Comparison of ENCODE assay signal across 36 cellular contexts in genomic region chr6:137185290-137185689, GRCh38. TPM values are rescaled to one million over a fixed set of nuclear protein-coding genes. Genes with fewer than 3 reads are reported as not detected.
"Had no signal": no experiment of that assay in that cellular context is flagged by ENCODE, and none has a peak within 500 bp of the region (broad histone marks: within the 10 kb centered on the region; RNA-seq: fewer than 3 reads in every experiment).

No MANE protein-coding gene starts in this region.

- H3K4me3 ChIP-seq: adrenal gland, body of pancreas, breast epithelium had no signal

- H3K4me1 ChIP-seq: adrenal gland, body of pancreas, breast epithelium had no signal

- H3K27ac Mint-ChIP-seq: activated B cell treated with CpG ODN at 0.5 μM for 24 hours; activated CD4-positive, alpha-beta memory T cell treated with anti-CD3 and anti-CD28 coated beads for 36 hours; activated CD4-positive, alpha-beta T cell treated with anti-CD3 and anti-CD28 coated beads, Interleukin-2, amount 10 ng/mL, durations not matched to agents 7 days and 5 days; activated CD8-positive, alpha-beta T cell treated with anti-CD3 and anti-CD28 coated beads for 36 hours; activated naive CD4-positive, alpha-beta T cell treated with anti-CD3 and anti-CD28 coated beads for 36 hours; activated naive CD4-positive, alpha-beta T cell treated with anti-CD3 and anti-CD28 coated beads, Interleukin-2, amount 50 U/mL, for 72 hours; activated naive CD8-positive, alpha-beta T cell treated with anti-CD3 and anti-CD28 coated beads, Interleukin-2, amount 10 ng/mL, durations not matched to agents 7 days and 5 days; activated T-cell treated with anti-CD3 and anti-CD28 coated beads, Interleukin-2, amount 50 U/mL, for 72 hours; activated T-helper 1 cell treated with anti-CD3 and anti-CD28 coated beads, Interleukin-12 subunit alpha, Interleukin-12 subunit beta, Interleukin-2, Interleukin-4 antibody, amounts not matched to agents 30 ng/mL and 10 ng/mL and 1 ng/mL, durations not matched to agents 14 hours and 24 hours and 36 hours; activated T-helper 17 cell treated with anti-CD3 and anti-CD28 coated beads, Interleukin-2, amount 50 U/mL, for 72 hours; T-helper 1 cell treated with Interleukin-12 subunit alpha and Interleukin-12 subunit beta and Interleukin-4 antibody, amounts not matched to agents 30 μg/mL and 1 μg/mL, for 36 hours; T-helper 2 cell treated with Interferon-gamma antibody and Interleukin-4, amounts not matched to agents 5 μg/mL and 100 μg/mL, for 36 hours had no signal

- H3K4me1 Mint-ChIP-seq: activated B cell treated with CpG ODN at 0.5 μM for 24 hours; activated CD4-positive, alpha-beta T cell treated with anti-CD3 and anti-CD28 coated beads, Interleukin-2, amount 10 ng/mL, durations not matched to agents 7 days and 5 days; activated naive CD8-positive, alpha-beta T cell treated with anti-CD3 and anti-CD28 coated beads, Interleukin-2, amount 10 ng/mL, durations not matched to agents 7 days and 5 days; activated T-helper 17 cell treated with anti-CD3 and anti-CD28 coated beads, Interleukin-2, amount 50 U/mL, for 72 hours had no signal

- H3K27me3 ChIP-seq: adrenal gland, body of pancreas, brain microvascular endothelial cell, breast epithelium had no signal

- H3K36me3 ChIP-seq: adrenal gland, brain microvascular endothelial cell, breast epithelium had no signal

- H3K4me3 Mint-ChIP-seq: activated B cell treated with CpG ODN at 0.5 μM for 24 hours; activated CD4-positive, alpha-beta memory T cell treated with anti-CD3 and anti-CD28 coated beads for 36 hours; activated CD4-positive, alpha-beta T cell treated with anti-CD3 and anti-CD28 coated beads, Interleukin-2, amount 10 ng/mL, durations not matched to agents 7 days and 5 days; activated CD8-positive, alpha-beta T cell treated with anti-CD3 and anti-CD28 coated beads for 36 hours; activated naive CD4-positive, alpha-beta T cell treated with anti-CD3 and anti-CD28 coated beads for 36 hours; activated naive CD8-positive, alpha-beta T cell treated with anti-CD3 and anti-CD28 coated beads, Interleukin-2, amount 10 ng/mL, durations not matched to agents 7 days and 5 days; activated T-cell treated with anti-CD3 and anti-CD28 coated beads, Interleukin-2, amount 50 U/mL, for 4 hours; activated T-cell treated with anti-CD3 and anti-CD28 coated beads, Interleukin-2, amount 50 U/mL, for 72 hours; activated T-helper 1 cell treated with anti-CD3 and anti-CD28 coated beads, Interleukin-12 subunit alpha, Interleukin-12 subunit beta, Interleukin-2, Interleukin-4 antibody, amounts not matched to agents 30 ng/mL and 10 ng/mL and 1 ng/mL, durations not matched to agents 14 hours and 24 hours and 36 hours; activated T-helper 17 cell treated with anti-CD3 and anti-CD28 coated beads, Interleukin-2, amount 50 U/mL, for 72 hours; T-helper 1 cell treated with Interleukin-12 subunit alpha and Interleukin-12 subunit beta and Interleukin-4 antibody, amounts not matched to agents 30 μg/mL and 1 μg/mL, for 36 hours; T-helper 2 cell treated with Interferon-gamma antibody and Interleukin-4, amounts not matched to agents 5 μg/mL and 100 μg/mL, for 36 hours had no signal

- DNase-seq: activated B cell treated with CpG ODN at 0.5 μM for 24 hours; activated CD4-positive, alpha-beta memory T cell treated with anti-CD3 and anti-CD28 coated beads for 36 hours; activated CD4-positive, alpha-beta T cell treated with anti-CD3 and anti-CD28 coated beads for 4 hours; activated CD4-positive, alpha-beta T cell treated with anti-CD3 and anti-CD28 coated beads, Interleukin-2, amount 10 ng/mL, durations not matched to agents 7 days and 5 days; activated CD4-positive, CD25-positive, alpha-beta regulatory T cell treated with anti-CD3 and anti-CD28 coated beads, Interleukin-2, amount 50 U/mL, for 72 hours; activated CD8-positive, alpha-beta memory T cell treated with anti-CD3 and anti-CD28 coated beads, Interleukin-2, amount 50 U/mL, for 4 hours; activated CD8-positive, alpha-beta T cell treated with anti-CD3 and anti-CD28 coated beads for 36 hours; activated effector memory CD4-positive, alpha-beta T cell treated with anti-CD3 and anti-CD28 coated beads, Interleukin-2, amount 50 U/mL, for 16 hours; activated gamma-delta T cell treated with Interleukin-2 at 50 U/mL for 16 hours; activated naive CD4-positive, alpha-beta T cell; activated naive CD4-positive, alpha-beta T cell treated with anti-CD3 and anti-CD28 coated beads for 36 hours; activated naive CD4-positive, alpha-beta T cell treated with anti-CD3 and anti-CD28 coated beads, Interleukin-2, amount 50 U/mL, for 16 hours; activated naive CD8-positive, alpha-beta T cell treated with anti-CD3 and anti-CD28 coated beads, Interleukin-2, amount 10 ng/mL, durations not matched to agents 7 days and 5 days; activated T-cell treated with anti-CD3 and anti-CD28 coated beads for 4 hours; activated T-cell treated with anti-CD3 and anti-CD28 coated beads, Interleukin-2, amount 50 U/mL, for 1 hour; activated T-cell treated with anti-CD3 and anti-CD28 coated beads, Interleukin-2, amount 50 U/mL, for 4 hours; activated T-cell treated with anti-CD3 and anti-CD28 coated beads, Interleukin-2, amount 50 U/mL, for 72 hours; adrenal gland; amniotic stem cell; aorta; body of pancreas; brain microvascular endothelial cell; central memory CD4-positive, alpha-beta T cell; T-helper 1 cell; T-helper 2 cell; T-helper 9 cell had no signal

- H3K27ac ChIP-seq: adrenal gland, body of pancreas, brain microvascular endothelial cell, breast epithelium, VCaP had no signal

- ATAC-seq: activated CD8-positive, alpha-beta T cell treated with anti-CD3 and anti-CD28 coated beads for 36 hours; activated naive CD4-positive, alpha-beta T cell treated with anti-CD3 and anti-CD28 coated beads, Interleukin-2, amount 50 U/mL, for 72 hours; activated T-cell treated with anti-CD3 and anti-CD28 coated beads, Interleukin-2, amount 50 U/mL, for 4 hours; activated T-cell treated with anti-CD3 and anti-CD28 coated beads, Interleukin-2, amount 50 U/mL, for 72 hours; activated T-helper 17 cell treated with anti-CD3 and anti-CD28 coated beads, Interleukin-2, amount 50 U/mL, for 72 hours; body of pancreas had no signal

- H3K27me3 Mint-ChIP-seq: activated B cell treated with CpG ODN at 0.5 μM for 24 hours; activated CD4-positive, alpha-beta T cell treated with anti-CD3 and anti-CD28 coated beads, Interleukin-2, amount 10 ng/mL, durations not matched to agents 7 days and 5 days; activated CD8-positive, alpha-beta T cell treated with anti-CD3 and anti-CD28 coated beads for 36 hours; activated naive CD8-positive, alpha-beta T cell treated with anti-CD3 and anti-CD28 coated beads, Interleukin-2, amount 10 ng/mL, durations not matched to agents 7 days and 5 days; activated T-helper 17 cell treated with anti-CD3 and anti-CD28 coated beads, Interleukin-2, amount 50 U/mL, for 72 hours had no signal

RNA-seq across cellular contexts. Expression of gene IL22RA2, which starts 11.8 kb away (rescaled TPM):
- total RNA-seq: activated B cell treated with CpG ODN at 0.5 μM for 24 hours; activated CD4-positive, alpha-beta memory T cell treated with anti-CD3 and anti-CD28 coated beads for 36 hours; activated CD4-positive, alpha-beta T cell treated with anti-CD3 and anti-CD28 coated beads, Interleukin-2, amount 10 ng/mL, durations not matched to agents 7 days and 5 days; activated CD8-positive, alpha-beta memory T cell treated with anti-CD3 and anti-CD28 coated beads for 36 hours; activated CD8-positive, alpha-beta T cell treated with anti-CD3 and anti-CD28 coated beads for 36 hours; activated naive CD4-positive, alpha-beta T cell treated with anti-CD3 and anti-CD28 coated beads for 36 hours; activated naive CD4-positive, alpha-beta T cell treated with anti-CD3 and anti-CD28 coated beads, Interleukin-2, amount 50 U/mL, for 72 hours; activated naive CD8-positive, alpha-beta T cell treated with anti-CD3 and anti-CD28 coated beads, Interleukin-2, amount 10 ng/mL, durations not matched to agents 7 days and 5 days; activated T-cell treated with anti-CD3 and anti-CD28 coated beads, Interleukin-2, amount 50 U/mL, for 4 hours; activated T-cell treated with anti-CD3 and anti-CD28 coated beads, Interleukin-2, amount 50 U/mL, for 72 hours; activated T-helper 1 cell treated with anti-CD3 and anti-CD28 coated beads, Interleukin-12 subunit alpha, Interleukin-12 subunit beta, Interleukin-2, Interleukin-4 antibody, amounts not matched to agents 30 ng/mL and 10 ng/mL and 1 ng/mL, durations not matched to agents 14 hours and 24 hours and 36 hours; activated T-helper 17 cell treated with anti-CD3 and anti-CD28 coated beads, Interleukin-2, amount 50 U/mL, for 72 hours; adrenal gland; aorta; astrocyte; body of pancreas; cerebellum had no signal
